Comparison of ENCODE assay signal across 1 cellular context in genomic region chr13:33634526-33635111, GRCh38.
TF ChIP-seq lines count a peak whose summit lies in the region.

No MANE protein-coding gene starts in this region.

TF ChIP-seq in GM23338, 12 proteins besides CTCF, POLR2A, EP300 and RAD21 (continued from another document):
- TF ChIP-seq ZNF462 (CRISPR knock-in tag; IDR thresholded peaks at IDR 0.05): no peak
- TF ChIP-seq POLR2AphosphoS5 (IDR thresholded peaks at IDR 0.05; ENCODE audit: low read depth): no peak
- TF ChIP-seq JUNB (IDR thresholded peaks at IDR 0.05; ENCODE audit: unreplicated experiment): no peak
- no peak for TF ChIP-seq ZNF114 (CRISPR knock-in tag; IDR thresholded peaks at IDR 0.05)
- no peak for TF ChIP-seq ETS1 (IDR thresholded peaks at IDR 0.05)
- TF ChIP-seq STAT1 (IDR thresholded peaks at IDR 0.05; ENCODE audit: unreplicated experiment): no peak
- no peak for TF ChIP-seq NANOG (IDR thresholded peaks at IDR 0.05; ENCODE audit: borderline replicate concordance)
TF ChIP-seq in GM23338: peak in this region for 0.
